ENCODE assay signal across 2 cellular contexts in the genomic region with DNA sequence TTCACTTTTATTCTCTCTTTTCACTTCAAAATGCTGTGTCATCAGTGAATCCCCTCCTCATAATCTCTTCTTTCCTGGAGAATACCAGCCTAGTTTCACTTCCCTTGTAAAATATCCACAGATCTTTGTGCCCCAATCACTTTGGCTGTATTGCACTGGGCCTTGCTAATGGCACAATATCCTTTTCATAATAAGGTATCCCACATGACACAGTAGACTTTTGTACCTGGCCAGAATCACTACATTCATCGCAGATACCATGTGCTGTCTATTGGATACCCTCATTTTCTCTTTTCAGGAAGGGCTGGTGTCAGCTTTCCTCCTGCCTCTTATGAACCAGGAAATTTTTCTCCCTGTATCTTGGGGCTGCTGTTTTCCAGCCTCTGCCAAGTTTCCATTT.
TF ChIP-seq lines count a peak whose summit lies in the region.

No MANE protein-coding gene starts in this region.

TF ChIP-seq in GM23338, 12 proteins besides CTCF, POLR2A, EP300 and RAD21:
- TF ChIP-seq, protein P1, sequence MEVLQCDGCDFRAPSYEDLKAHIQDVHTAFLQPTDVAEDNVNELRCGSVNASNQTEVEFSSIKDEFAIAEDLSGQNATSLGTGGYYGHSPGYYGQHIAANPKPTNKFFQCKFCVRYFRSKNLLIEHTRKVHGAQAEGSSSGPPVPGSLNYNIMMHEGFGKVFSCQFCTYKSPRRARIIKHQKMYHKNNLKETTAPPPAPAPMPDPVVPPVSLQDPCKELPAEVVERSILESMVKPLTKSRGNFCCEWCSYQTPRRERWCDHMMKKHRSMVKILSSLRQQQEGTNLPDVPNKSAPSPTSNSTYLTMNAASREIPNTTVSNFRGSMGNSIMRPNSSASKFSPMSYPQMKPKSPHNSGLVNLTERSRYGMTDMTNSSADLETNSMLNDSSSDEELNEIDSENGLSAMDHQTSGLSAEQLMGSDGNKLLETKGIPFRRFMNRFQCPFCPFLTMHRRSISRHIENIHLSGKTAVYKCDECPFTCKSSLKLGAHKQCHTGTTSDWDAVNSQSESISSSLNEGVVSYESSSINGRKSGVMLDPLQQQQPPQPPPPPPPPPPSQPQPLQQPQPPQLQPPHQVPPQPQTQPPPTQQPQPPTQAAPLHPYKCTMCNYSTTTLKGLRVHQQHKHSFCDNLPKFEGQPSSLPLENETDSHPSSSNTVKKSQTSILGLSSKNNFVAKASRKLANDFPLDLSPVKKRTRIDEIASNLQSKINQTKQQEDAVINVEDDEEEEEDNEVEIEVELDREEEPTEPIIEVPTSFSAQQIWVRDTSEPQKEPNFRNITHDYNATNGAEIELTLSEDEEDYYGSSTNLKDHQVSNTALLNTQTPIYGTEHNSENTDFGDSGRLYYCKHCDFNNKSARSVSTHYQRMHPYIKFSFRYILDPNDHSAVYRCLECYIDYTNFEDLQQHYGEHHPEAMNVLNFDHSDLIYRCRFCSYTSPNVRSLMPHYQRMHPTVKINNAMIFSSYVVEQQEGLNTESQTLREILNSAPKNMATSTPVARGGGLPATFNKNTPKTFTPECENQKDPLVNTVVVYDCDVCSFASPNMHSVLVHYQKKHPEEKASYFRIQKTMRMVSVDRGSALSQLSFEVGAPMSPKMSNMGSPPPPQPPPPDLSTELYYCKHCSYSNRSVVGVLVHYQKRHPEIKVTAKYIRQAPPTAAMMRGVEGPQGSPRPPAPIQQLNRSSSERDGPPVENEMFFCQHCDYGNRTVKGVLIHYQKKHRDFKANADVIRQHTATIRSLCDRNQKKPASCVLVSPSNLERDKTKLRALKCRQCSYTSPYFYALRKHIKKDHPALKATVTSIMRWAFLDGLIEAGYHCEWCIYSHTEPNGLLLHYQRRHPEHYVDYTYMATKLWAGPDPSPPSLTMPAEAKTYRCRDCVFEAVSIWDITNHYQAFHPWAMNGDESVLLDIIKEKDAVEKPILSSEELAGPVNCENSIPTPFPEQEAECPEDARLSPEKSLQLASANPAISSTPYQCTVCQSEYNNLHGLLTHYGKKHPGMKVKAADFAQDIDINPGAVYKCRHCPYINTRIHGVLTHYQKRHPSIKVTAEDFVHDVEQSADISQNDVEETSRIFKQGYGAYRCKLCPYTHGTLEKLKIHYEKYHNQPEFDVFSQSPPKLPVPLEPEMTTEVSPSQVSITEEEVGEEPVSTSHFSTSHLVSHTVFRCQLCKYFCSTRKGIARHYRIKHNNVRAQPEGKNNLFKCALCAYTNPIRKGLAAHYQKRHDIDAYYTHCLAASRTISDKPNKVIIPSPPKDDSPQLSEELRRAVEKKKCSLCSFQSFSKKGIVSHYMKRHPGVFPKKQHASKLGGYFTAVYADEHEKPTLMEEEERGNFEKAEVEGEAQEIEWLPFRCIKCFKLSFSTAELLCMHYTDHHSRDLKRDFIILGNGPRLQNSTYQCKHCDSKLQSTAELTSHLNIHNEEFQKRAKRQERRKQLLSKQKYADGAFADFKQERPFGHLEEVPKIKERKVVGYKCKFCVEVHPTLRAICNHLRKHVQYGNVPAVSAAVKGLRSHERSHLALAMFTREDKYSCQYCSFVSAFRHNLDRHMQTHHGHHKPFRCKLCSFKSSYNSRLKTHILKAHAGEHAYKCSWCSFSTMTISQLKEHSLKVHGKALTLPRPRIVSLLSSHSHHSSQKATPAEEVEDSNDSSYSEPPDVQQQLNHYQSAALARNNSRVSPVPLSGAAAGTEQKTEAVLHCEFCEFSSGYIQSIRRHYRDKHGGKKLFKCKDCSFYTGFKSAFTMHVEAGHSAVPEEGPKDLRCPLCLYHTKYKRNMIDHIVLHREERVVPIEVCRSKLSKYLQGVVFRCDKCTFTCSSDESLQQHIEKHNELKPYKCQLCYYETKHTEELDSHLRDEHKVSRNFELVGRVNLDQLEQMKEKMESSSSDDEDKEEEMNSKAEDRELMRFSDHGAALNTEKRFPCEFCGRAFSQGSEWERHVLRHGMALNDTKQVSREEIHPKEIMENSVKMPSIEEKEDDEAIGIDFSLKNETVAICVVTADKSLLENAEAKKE (CRISPR knock-in tag; IDR thresholded peaks at IDR 0.05): no peak
- TF ChIP-seq ZNF331 (CRISPR knock-in tag; IDR thresholded peaks at IDR 0.05; ENCODE audit: low read depth) (no peak), POLR2AphosphoS5 (IDR thresholded peaks at IDR 0.05; ENCODE audit: low read depth) (no peak), EZH2phosphoT487 (IDR thresholded peaks at IDR 0.05; ENCODE audit: unreplicated experiment) (no peak), JUNB (IDR thresholded peaks at IDR 0.05; ENCODE audit: unreplicated experiment) (no peak), EZH2 (IDR thresholded peaks at IDR 0.05; ENCODE audit: low read depth, unreplicated experiment) (no peak), STAT1 (IDR thresholded peaks at IDR 0.05; ENCODE audit: unreplicated experiment) (no peak), REST (IDR thresholded peaks at IDR 0.05; ENCODE audit: unreplicated experiment) (no peak)

TF ChIP-seq in HepG2, 621 proteins besides CTCF, POLR2A, EP300 and RAD21 (continues in another document):
- no peak for TF ChIP-seq SUZ12 (IDR thresholded peaks at IDR 0.05; ENCODE audit: low read depth, low read length)
- TF ChIP-seq IKZF1 (IDR thresholded peaks at IDR 0.05): no peak
- TF ChIP-seq ZFX (CRISPR knock-in tag; IDR thresholded peaks at IDR 0.05; ENCODE audit: low read depth): 0 out of 2 replicates have a peak, but pooled peaks have one; percentile 17
- TF ChIP-seq SKI (IDR thresholded peaks at IDR 0.05; ENCODE audit: partially characterized antibody): no peak
- TF ChIP-seq ZNF614 (CRISPR knock-in tag; IDR thresholded peaks at IDR 0.05; ENCODE audit: borderline replicate concordance): no peak
- no peak for TF ChIP-seq ZNF101 (CRISPR knock-in tag; IDR thresholded peaks at IDR 0.05; ENCODE audit: borderline replicate concordance, low read depth)
- no peak for TF ChIP-seq GFI1 (CRISPR knock-in tag; IDR thresholded peaks at IDR 0.05; ENCODE audit: borderline replicate concordance)
- TF ChIP-seq, protein P2, sequence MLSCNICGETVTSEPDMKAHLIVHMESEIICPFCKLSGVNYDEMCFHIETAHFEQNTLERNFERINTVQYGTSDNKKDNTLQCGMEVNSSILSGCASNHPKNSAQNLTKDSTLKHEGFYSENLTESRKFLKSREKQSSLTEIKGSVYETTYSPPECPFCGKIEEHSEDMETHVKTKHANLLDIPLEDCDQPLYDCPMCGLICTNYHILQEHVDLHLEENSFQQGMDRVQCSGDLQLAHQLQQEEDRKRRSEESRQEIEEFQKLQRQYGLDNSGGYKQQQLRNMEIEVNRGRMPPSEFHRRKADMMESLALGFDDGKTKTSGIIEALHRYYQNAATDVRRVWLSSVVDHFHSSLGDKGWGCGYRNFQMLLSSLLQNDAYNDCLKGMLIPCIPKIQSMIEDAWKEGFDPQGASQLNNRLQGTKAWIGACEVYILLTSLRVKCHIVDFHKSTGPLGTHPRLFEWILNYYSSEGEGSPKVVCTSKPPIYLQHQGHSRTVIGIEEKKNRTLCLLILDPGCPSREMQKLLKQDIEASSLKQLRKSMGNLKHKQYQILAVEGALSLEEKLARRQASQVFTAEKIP (CRISPR knock-in tag; IDR thresholded peaks at IDR 0.05; ENCODE audit: borderline replicate concordance): no peak
- TF ChIP-seq CEBPB (IDR thresholded peaks at IDR 0.05; ENCODE audit: borderline replicate concordance, low read depth, low read length): no peak
- no peak for TF ChIP-seq TCF12 (IDR thresholded peaks at IDR 0.05)
- TF ChIP-seq TCF12 (CRISPR knock-in tag; IDR thresholded peaks at IDR 0.05): no peak
- no peak for TF ChIP-seq ZNF441 (CRISPR knock-in tag; IDR thresholded peaks at IDR 0.05; ENCODE audit: borderline replicate concordance)
- TF ChIP-seq SOX13 (IDR thresholded peaks at IDR 0.05): no peak
- 0 out of 4 replicates have a peak, but pooled peaks of 1 of the 2 experiments have one; percentile 29 for TF ChIP-seq SOX13 (CRISPR knock-in tag; conservative IDR thresholded peaks at IDR 0.05 in 1 of 2, IDR thresholded peaks at IDR 0.05 in 1 of 2)
- TF ChIP-seq, protein P3, sequence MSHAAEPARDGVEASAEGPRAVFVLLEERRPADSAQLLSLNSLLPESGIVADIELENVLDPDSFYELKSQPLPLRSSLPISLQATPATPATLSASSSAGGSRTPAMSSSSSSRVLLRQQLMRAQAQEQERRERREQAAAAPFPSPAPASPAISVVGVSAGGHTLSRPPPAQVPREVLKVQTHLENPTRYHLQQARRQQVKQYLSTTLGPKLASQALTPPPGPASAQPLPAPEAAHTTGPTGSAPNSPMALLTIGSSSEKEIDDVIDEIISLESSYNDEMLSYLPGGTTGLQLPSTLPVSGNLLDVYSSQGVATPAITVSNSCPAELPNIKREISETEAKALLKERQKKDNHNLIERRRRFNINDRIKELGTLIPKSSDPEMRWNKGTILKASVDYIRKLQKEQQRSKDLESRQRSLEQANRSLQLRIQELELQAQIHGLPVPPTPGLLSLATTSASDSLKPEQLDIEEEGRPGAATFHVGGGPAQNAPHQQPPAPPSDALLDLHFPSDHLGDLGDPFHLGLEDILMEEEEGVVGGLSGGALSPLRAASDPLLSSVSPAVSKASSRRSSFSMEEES (CRISPR knock-in tag; IDR thresholded peaks at IDR 0.05): no peak
- peak; percentile 50; the same call in 1 of the 2 replicates for TF ChIP-seq ZSCAN29 (CRISPR knock-in tag; conservative IDR thresholded peaks at IDR 0.05)
- TF ChIP-seq ZNF34 (CRISPR knock-in tag; IDR thresholded peaks at IDR 0.05; ENCODE audit: borderline replicate concordance): 0 out of 2 replicates have a peak, but pooled peaks have one; percentile 11
- no peak for TF ChIP-seq GATAD1 (CRISPR knock-in tag; IDR thresholded peaks at IDR 0.05)
- no peak for TF ChIP-seq ZBTB49 (CRISPR knock-in tag; IDR thresholded peaks at IDR 0.05; ENCODE audit: borderline replicate concordance)
- TF ChIP-seq BORCS8-MEF2B (CRISPR knock-in tag; IDR thresholded peaks at IDR 0.05): no peak
- TF ChIP-seq ZNF383 (CRISPR knock-in tag; IDR thresholded peaks at IDR 0.05; ENCODE audit: borderline replicate concordance): no peak
- no peak for TF ChIP-seq ZMYM2 (CRISPR knock-in tag; IDR thresholded peaks at IDR 0.05)
- 0 out of 2 replicates have a peak, but pooled peaks have one; percentile 16 for TF ChIP-seq ZNF335 (CRISPR knock-in tag; IDR thresholded peaks at IDR 0.05)
- TF ChIP-seq ZBTB7B (CRISPR knock-in tag; IDR thresholded peaks at IDR 0.05): no peak
- TF ChIP-seq, protein P4, sequence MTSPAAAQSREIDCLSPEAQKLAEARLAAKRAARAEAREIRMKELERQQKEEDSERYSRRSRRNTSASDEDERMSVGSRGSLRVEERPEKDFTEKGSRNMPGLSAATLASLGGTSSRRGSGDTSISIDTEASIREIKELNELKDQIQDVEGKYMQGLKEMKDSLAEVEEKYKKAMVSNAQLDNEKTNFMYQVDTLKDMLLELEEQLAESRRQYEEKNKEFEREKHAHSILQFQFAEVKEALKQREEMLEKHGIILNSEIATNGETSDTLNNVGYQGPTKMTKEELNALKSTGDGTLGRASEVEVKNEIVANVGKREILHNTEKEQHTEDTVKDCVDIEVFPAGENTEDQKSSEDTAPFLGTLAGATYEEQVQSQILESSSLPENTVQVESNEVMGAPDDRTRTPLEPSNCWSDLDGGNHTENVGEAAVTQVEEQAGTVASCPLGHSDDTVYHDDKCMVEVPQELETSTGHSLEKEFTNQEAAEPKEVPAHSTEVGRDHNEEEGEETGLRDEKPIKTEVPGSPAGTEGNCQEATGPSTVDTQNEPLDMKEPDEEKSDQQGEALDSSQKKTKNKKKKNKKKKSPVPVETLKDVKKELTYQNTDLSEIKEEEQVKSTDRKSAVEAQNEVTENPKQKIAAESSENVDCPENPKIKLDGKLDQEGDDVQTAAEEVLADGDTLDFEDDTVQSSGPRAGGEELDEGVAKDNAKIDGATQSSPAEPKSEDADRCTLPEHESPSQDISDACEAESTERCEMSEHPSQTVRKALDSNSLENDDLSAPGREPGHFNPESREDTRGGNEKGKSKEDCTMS (CRISPR knock-in tag; conservative IDR thresholded peaks at IDR 0.05): no peak
- TF ChIP-seq ZNF275 (CRISPR knock-in tag; IDR thresholded peaks at IDR 0.05; ENCODE audit: borderline replicate concordance): no peak
- 0 out of 2 replicates have a peak, but pooled peaks have one; percentile 33 for TF ChIP-seq MED1 (CRISPR knock-in tag; IDR thresholded peaks at IDR 0.05)
- TF ChIP-seq CEBPG (CRISPR knock-in tag; IDR thresholded peaks at IDR 0.05): 0 out of 2 replicates have a peak, but pooled peaks have one; percentile 19
- 0 out of 2 replicates have a peak, but pooled peaks have one; percentile 32 for TF ChIP-seq ZNF775 (CRISPR knock-in tag; IDR thresholded peaks at IDR 0.05; ENCODE audit: borderline replicate concordance)
- TF ChIP-seq HES4 (CRISPR knock-in tag; IDR thresholded peaks at IDR 0.05; ENCODE audit: borderline replicate concordance): no peak
